Comparison of ENCODE assay signal across 21 cellular contexts in genomic region chr12:119025786-119026185, GRCh38. TPM values are rescaled to one million over a fixed set of nuclear protein-coding genes. Genes with fewer than 3 reads are reported as not detected.
DNase-seq lines count a peak whose midpoint lies in the region; ATAC-seq and TF ChIP-seq lines count a peak whose summit lies in the region.
"Had no signal": no experiment of that assay in that cellular context is flagged by ENCODE, and none has a peak within 500 bp of the region (broad histone marks: within the 10 kb centered on the region; RNA-seq: fewer than 3 reads in every experiment).

No MANE protein-coding gene starts in this region.

- peak overlapping the region; percentile 54 for H3K27ac ChIP-seq in 22Rv1
- H3K27ac ChIP-seq in WERI-Rb-1: peak overlapping the region; percentile 69
- H3K27ac ChIP-seq in vagina: no peak overlapping the region
- H3K27ac ChIP-seq: BLaER1 had no signal

- peaks cover 3% of the 10 kb centered on the region for H3K9me3 Mint-ChIP-seq in glutamatergic neuron (ENCODE audit: unreplicated experiment)
- H3K9me3 Mint-ChIP-seq in activated naive CD8-positive, alpha-beta T cell treated with anti-CD3 and anti-CD28 coated beads, Interleukin-2, amount 50 U/mL, for 24 hours: peaks cover 9% of the 10 kb centered on the region

- DNase-seq in WERI-Rb-1: no peak
- DNase-seq in glutamatergic neuron: no peak
- DNase-seq in vagina (ENCODE audit: extremely low spot score in 2 of 2): peak; percentile 52 to 72
- no peak for DNase-seq in activated naive CD8-positive, alpha-beta T cell treated with anti-CD3 and anti-CD28 coated beads, Interleukin-2, amount 50 U/mL, for 24 hours
- DNase-seq in COLO829 (ENCODE audit: low spot score): no peak
- DNase-seq: 8988T; ACHN; BE2C; C1 segment of cervical spinal cord; Caco-2; Calu3; CD4-positive, alpha-beta memory T cell; CD4-positive, CD25-positive, alpha-beta regulatory T cell; CD8-positive, alpha-beta memory T cell; DMS79 treated with DMSO at 0.1 percent for 48 hours; GF-D8 had no signal

- TF ChIP-seq CTCF in 22Rv1 (IDR thresholded peaks at IDR 0.05) (no peak), WERI-Rb-1 (IDR thresholded peaks at IDR 0.05; ENCODE audit: low read depth, low read length) (no peak), glutamatergic neuron (IDR thresholded peaks at IDR 0.05; ENCODE audit: partially characterized antibody, unreplicated experiment) (no peak), vagina (IDR thresholded peaks at IDR 0.05) (no peak)

- peaks cover 19% of the 10 kb centered on the region for H3K36me3 Mint-ChIP-seq in glutamatergic neuron (ENCODE audit: unreplicated experiment)
- no peaks in the 10 kb centered on the region for H3K36me3 Mint-ChIP-seq in activated naive CD8-positive, alpha-beta T cell treated with anti-CD3 and anti-CD28 coated beads, Interleukin-2, amount 50 U/mL, for 24 hours (ENCODE audit: low read depth)
- H3K36me3 Mint-ChIP-seq: CD14-positive monocyte; CD4-positive, alpha-beta memory T cell; CD4-positive, CD25-positive, alpha-beta regulatory T cell; CD8-positive, alpha-beta memory T cell had no signal

- H3K4me1 ChIP-seq in vagina: no peaks in the 10 kb centered on the region
- H3K4me1 ChIP-seq: BLaER1, Caco-2 had no signal

- no peak for TF ChIP-seq POLR2A in vagina (IDR thresholded peaks at IDR 0.05)

- no peaks in the 10 kb centered on the region for H3K9me3 ChIP-seq in WERI-Rb-1 (ENCODE audit: severe bottlenecking)
- no peaks in the 10 kb centered on the region for H3K9me3 ChIP-seq in vagina
- H3K9me3 ChIP-seq: BE2C, BLaER1, Caco-2 had no signal

- no peak for ATAC-seq in activated naive CD8-positive, alpha-beta T cell treated with anti-CD3 and anti-CD28 coated beads, Interleukin-2, amount 50 U/mL, for 24 hours
- no peak for ATAC-seq in HG02798 (IDR thresholded peaks at IDR 0.05; ENCODE audit: poor library complexity, unreplicated experiment)

- intact Hi-C loops in vagina (cut with DNase I): no loop called here

- no peak overlapping the region for H3K4me3 ChIP-seq in WERI-Rb-1 (ENCODE audit: low read depth, low read length)
- H3K4me3 ChIP-seq in vagina: no peak overlapping the region
- H3K4me3 ChIP-seq: BLaER1 had no signal

- peak overlapping the region; percentile 41 for H3K27ac Mint-ChIP-seq in glutamatergic neuron (ENCODE audit: unreplicated experiment)
- H3K27ac Mint-ChIP-seq in activated naive CD8-positive, alpha-beta T cell treated with anti-CD3 and anti-CD28 coated beads, Interleukin-2, amount 50 U/mL, for 24 hours: no peak overlapping the region
- H3K27ac Mint-ChIP-seq: CD14-positive monocyte; CD4-positive, alpha-beta memory T cell; CD4-positive, CD25-positive, alpha-beta regulatory T cell; CD8-positive, alpha-beta memory T cell had no signal

- H3K27me3 ChIP-seq in WERI-Rb-1 (ENCODE audit: insufficient read depth, low read depth, severe bottlenecking) (no peaks in the 10 kb centered on the region), vagina (no peaks in the 10 kb centered on the region)
- H3K27me3 ChIP-seq: BE2C, BLaER1 had no signal

- H3K27me3 Mint-ChIP-seq in glutamatergic neuron (ENCODE audit: unreplicated experiment): no peaks in the 10 kb centered on the region
- H3K27me3 Mint-ChIP-seq in activated naive CD8-positive, alpha-beta T cell treated with anti-CD3 and anti-CD28 coated beads, Interleukin-2, amount 50 U/mL, for 24 hours: no peaks in the 10 kb centered on the region
- H3K27me3 Mint-ChIP-seq: CD4-positive, alpha-beta memory T cell had no signal

- peaks cover 33% of the 10 kb centered on the region for H3K4me1 Mint-ChIP-seq in glutamatergic neuron (ENCODE audit: low read depth, unreplicated experiment)
- no peaks in the 10 kb centered on the region for H3K4me1 Mint-ChIP-seq in activated naive CD8-positive, alpha-beta T cell treated with anti-CD3 and anti-CD28 coated beads, Interleukin-2, amount 50 U/mL, for 24 hours
- H3K4me1 Mint-ChIP-seq: CD14-positive monocyte; CD4-positive, alpha-beta memory T cell; CD4-positive, CD25-positive, alpha-beta regulatory T cell; CD8-positive, alpha-beta memory T cell had no signal

- no peak overlapping the region for H3K4me3 Mint-ChIP-seq in glutamatergic neuron (ENCODE audit: unreplicated experiment)
- H3K4me3 Mint-ChIP-seq in activated naive CD8-positive, alpha-beta T cell treated with anti-CD3 and anti-CD28 coated beads, Interleukin-2, amount 50 U/mL, for 24 hours: no peak overlapping the region
- H3K4me3 Mint-ChIP-seq: CD14-positive monocyte; CD4-positive, alpha-beta memory T cell; CD4-positive, CD25-positive, alpha-beta regulatory T cell; CD8-positive, alpha-beta memory T cell had no signal

- H3K36me3 ChIP-seq in WERI-Rb-1 (peaks cover 61% of the 10 kb centered on the region), vagina (no peaks in the 10 kb centered on the region)
- H3K36me3 ChIP-seq: BLaER1 had no signal

RNA-seq across cellular contexts. Expression of gene SRRM4, which starts 44.4 kb away (rescaled TPM):
- total RNA-seq in glutamatergic neuron (ENCODE audit: unreplicated experiment): 183 TPM
- total RNA-seq in vagina: under 0.01 TPM
- total RNA-seq: A673; Caco-2; Calu3; CD4-positive, alpha-beta memory T cell; CD4-positive, CD25-positive, alpha-beta regulatory T cell; CD8-positive, alpha-beta memory T cell had no signal

Comparison
In these comparisons a context has a peak if more than half of its experiments do, and no peak if none do; other contexts are left out.
1. DNase-seq: peak in vagina (2 of 2); none in WERI-Rb-1 (single experiment), glutamatergic neuron (single experiment), activated naive CD8-positive, alpha-beta T cell treated with anti-CD3 and anti-CD28 coated beads, Interleukin-2, amount 50 U/mL, for 24 hours (single experiment) and COLO829 (single experiment).
2. RNA of gene SRRM4, which starts 44.4 kb away (total RNA-seq): 183 TPM in glutamatergic neuron (single experiment); under 0.01 TPM in vagina (single experiment); every median in the first group is over 100 times any median in the second.